In the genomic region with DNA sequence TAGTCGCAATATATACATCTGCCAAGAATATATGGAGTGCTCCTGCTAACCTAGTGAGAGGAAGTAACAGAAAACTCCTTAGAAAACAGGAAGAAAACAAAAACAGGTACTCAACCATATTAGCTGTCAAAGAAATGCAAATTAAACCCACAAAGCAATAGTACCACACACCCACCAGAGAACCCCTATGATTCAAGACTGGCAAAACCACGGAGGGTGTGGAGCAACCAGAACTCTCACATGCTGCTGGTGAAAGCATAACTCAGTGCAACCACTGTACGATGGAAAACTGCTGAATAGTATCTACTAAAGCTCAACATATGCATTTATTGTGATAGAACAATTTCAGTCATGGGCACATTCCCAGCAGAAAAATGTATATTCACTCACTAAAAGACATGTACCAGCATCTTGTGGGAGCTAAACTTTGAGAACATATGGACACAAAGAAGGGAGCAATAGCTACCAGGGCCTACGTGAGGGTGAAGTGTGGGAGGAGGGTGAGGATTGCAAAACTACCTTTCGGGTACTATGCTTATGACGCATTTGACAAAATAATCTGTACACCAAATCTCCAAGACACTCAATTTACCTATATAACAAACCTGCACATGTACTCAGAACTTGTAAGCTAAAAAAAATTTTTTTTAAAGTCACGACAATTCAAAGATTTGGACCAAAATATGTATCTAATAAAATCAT, we compare ENCODE assay signal across 15 cellular contexts.
DNase-seq lines count a peak whose midpoint lies in the region; ATAC-seq lines count a peak whose summit lies in the region.
"Had no signal": no experiment of that assay in that cellular context is flagged by ENCODE, and none has a peak within 500 bp of the region (broad histone marks: within the 10 kb centered on the region; RNA-seq: fewer than 3 reads in every experiment).

No MANE protein-coding gene starts in this region.

- H3K9me3 ChIP-seq in HAP-1: no peaks in the 10 kb centered on the region
- H3K9me3 ChIP-seq: right atrium auricular region, upper lobe of left lung had no signal

- no peaks in the 10 kb centered on the region for H3K36me3 ChIP-seq in HAP-1 (replicated peaks)
- H3K36me3 ChIP-seq: right atrium auricular region had no signal

- no peaks in the 10 kb centered on the region; the same call in 1 of the 2 replicates for H3K4me1 ChIP-seq in HAP-1
- H3K4me1 ChIP-seq: right atrium auricular region had no signal

- no peaks in the 10 kb centered on the region for H3K27me3 ChIP-seq in HAP-1 (ENCODE audit: low read depth)
- H3K27me3 ChIP-seq: right atrium auricular region, upper lobe of left lung had no signal

- in situ Hi-C loops in HAP-1 (cut with MboI; ENCODE audit: low sequenced_read_pairs): no loop called here

- ATAC-seq in HG02973 (IDR thresholded peaks at IDR 0.05; ENCODE audit: unreplicated experiment): peak; percentile 75
- ATAC-seq: naive thymus-derived CD4-positive, alpha-beta T cell had no signal

- H3K4me3 ChIP-seq in HAP-1: no peak overlapping the region
- H3K4me3 ChIP-seq: coronary artery, right atrium auricular region, SK-N-MC, upper lobe of left lung had no signal

- DNase-seq in stimulated activated CD4-positive, alpha-beta T cell treated with anti-CD3 and anti-CD28 coated beads, Interleukin-15, amount 100 ng/mL, for 24 hours: peak; percentile 31
- no peak for DNase-seq in stimulated activated CD4-positive, alpha-beta T cell treated with anti-CD3 and anti-CD28 coated beads, Interleukin-4, amount 100 ng/mL, for 4 hours
- peak; percentile 11 to 26 for DNase-seq in activated CD4-positive, alpha-beta T cell treated with anti-CD3 and anti-CD28 coated beads, Interleukin-2, amount 50 U/mL, for 48 hours
- DNase-seq in SIG-M5 treated with dmso at 0.1 percent for 504 hours (lab: John Stamatoyannopoulos, UW; ENCODE audit: unreplicated experiment): no peak
- DNase-seq in NCI-H748 treated with DMSO at 0.1 percent for 48 hours (lab: John Stamatoyannopoulos, UW): no peak
- no peak for DNase-seq in NCI-H82 treated with DMSO at 0.1 percent for 48 hours (lab: John Stamatoyannopoulos, UW; ENCODE audit: unreplicated experiment)
- DNase-seq in HAP-1 (ENCODE audit: low spot score in 2 of 2): no peak
- DNase-seq: HFFc6, NCI-H1092 treated with DMSO at 0.1 percent for 48 hours, upper lobe of left lung had no signal

Comparison
In these comparisons a context has a peak if more than half of its experiments do, and no peak if none do; other contexts are left out.
1. DNase-seq: peak in stimulated activated CD4-positive, alpha-beta T cell treated with anti-CD3 and anti-CD28 coated beads, Interleukin-15, amount 100 ng/mL, for 24 hours (single experiment) and activated CD4-positive, alpha-beta T cell treated with anti-CD3 and anti-CD28 coated beads, Interleukin-2, amount 50 U/mL, for 48 hours (2 of 2); none in stimulated activated CD4-positive, alpha-beta T cell treated with anti-CD3 and anti-CD28 coated beads, Interleukin-4, amount 100 ng/mL, for 4 hours (0 of 2), SIG-M5 treated with dmso at 0.1 percent for 504 hours (single experiment), NCI-H748 treated with DMSO at 0.1 percent for 48 hours (single experiment), NCI-H82 treated with DMSO at 0.1 percent for 48 hours (single experiment) and HAP-1 (0 of 2).